ENCODE assay signal across 17 cellular contexts in the genomic region with DNA sequence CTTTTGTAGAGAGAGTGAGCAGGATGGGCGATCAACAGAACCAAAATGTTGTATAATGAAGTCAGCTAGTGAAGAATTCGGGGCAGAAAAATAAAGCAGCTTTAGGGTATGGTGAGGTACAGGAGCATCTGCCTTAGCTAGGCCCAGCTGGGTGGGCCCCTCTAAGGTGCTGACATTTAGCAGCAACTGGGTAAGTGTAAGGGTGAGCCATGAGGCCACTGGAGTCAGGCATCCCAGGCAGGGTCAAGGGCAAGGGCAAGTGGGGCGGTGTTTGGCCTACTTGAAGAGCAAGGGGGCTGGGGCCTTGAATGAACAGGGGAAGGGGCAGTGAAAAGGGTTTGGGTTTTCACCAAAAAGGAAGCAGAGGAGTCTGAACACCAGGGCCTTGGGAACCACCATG.
A peak's percentile ranks its signal among the peaks of the same experiment; 100 is the strongest.
DNase-seq lines count a peak whose midpoint lies in the region; TF ChIP-seq lines count a peak whose summit lies in the region.
"Had no signal": no experiment of that assay in that cellular context is flagged by ENCODE, and none has a peak within 500 bp of the region (broad histone marks: within the 10 kb centered on the region; RNA-seq: fewer than 3 reads in every experiment).

No MANE protein-coding gene starts in this region.

- no peaks in the 10 kb centered on the region for H3K79me2 ChIP-seq in PC-9 (ENCODE audit: low read depth)

- H3K23ac ChIP-seq in neuronal stem cell (ENCODE audit: low read depth, low read length, poor library complexity) = no peak overlapping the region

- no peaks in the 10 kb centered on the region for H3K9me2 ChIP-seq in PC-9 (ENCODE audit: insufficient read depth)

- H4K91ac ChIP-seq in neuronal stem cell (ENCODE audit: low read depth, low read length, poor library complexity) = no peak overlapping the region

- H3K79me1 ChIP-seq in neuronal stem cell (ENCODE audit: low read depth, low read length) = peaks cover 2% of the 10 kb centered on the region

- WGBS in neuronal stem cell (ENCODE audit: extremely low coverage in 2 of 2, insufficient read length in 2 of 2, insufficient replicate concordance in 1 of 2), 2 donors = no CpG with 5 or more reads among the region's 3 CpGs

- H3K9me3 ChIP-seq in neuronal stem cell (replicated peaks in 1 of 2; ENCODE audit: control insufficient read depth in 2 of 2, insufficient read depth in 1 of 2, low read depth in 1 of 2, low read length in 2 of 2) (no peaks in the 10 kb centered on the region), PC-9 (ENCODE audit: insufficient read depth, low read depth) (no peaks in the 10 kb centered on the region)
- H3K9me3 ChIP-seq: A549; BLaER1 treated with 17β-estradiol and CSF1 and Interleukin-3, amounts not matched to agents 10 nM and 100 nM; Caco-2 had no signal

- peak; percentile 37 for DNase-seq in activated CD4-positive, alpha-beta T cell treated with anti-CD3 and anti-CD28 coated beads, Interleukin-2, amount 10 ng/mL, durations not matched to agents 24 days and 14 days
- no peak for DNase-seq in activated CD4-positive, alpha-beta T cell treated with anti-CD3 and anti-CD28 coated beads, Interleukin-2, amount 50 U/mL, for 1 hour
- DNase-seq in ecto neural progenitor cell (ENCODE audit: low spot score) (peak; percentile 16), neuronal stem cell (ENCODE audit: low spot score) (no peak), PC-9 (no peak)
- DNase-seq: AML-193; Caco-2; Calu3; CD4-positive, alpha-beta T cell; CD8-positive, alpha-beta T cell; DMS79 treated with DMSO at 0.1 percent for 48 hours; GF-D8 had no signal

- no TSS peak for BruUV-seq in PC-9 (replicated peaks; lab: Mats Ljungman, UMichigan)

- H3K18ac ChIP-seq in neuronal stem cell (ENCODE audit: low read length) = peak overlapping the region; percentile 23

- H3K27ac Mint-ChIP-seq in activated CD4-positive, alpha-beta T cell treated with anti-CD3 and anti-CD28 coated beads, Interleukin-2, amount 10 ng/mL, durations not matched to agents 24 days and 14 days = no peak overlapping the region
- H3K27ac Mint-ChIP-seq: B cell; CD4-positive, alpha-beta T cell; CD8-positive, alpha-beta T cell had no signal

- no peaks in the 10 kb centered on the region for H3K27me3 Mint-ChIP-seq in activated CD4-positive, alpha-beta T cell treated with anti-CD3 and anti-CD28 coated beads, Interleukin-2, amount 10 ng/mL, durations not matched to agents 24 days and 14 days
- H3K27me3 Mint-ChIP-seq: B cell; CD4-positive, alpha-beta T cell had no signal

- no peaks in the 10 kb centered on the region for H3K9me3 Mint-ChIP-seq in activated CD4-positive, alpha-beta T cell treated with anti-CD3 and anti-CD28 coated beads, Interleukin-2, amount 10 ng/mL, durations not matched to agents 24 days and 14 days
- H3K9me3 Mint-ChIP-seq: CD4-positive, alpha-beta T cell; CD8-positive, alpha-beta T cell had no signal

- H3K4me3 ChIP-seq in neuronal stem cell (ENCODE audit: low read length in 2 of 2) = no peak overlapping the region
- H3K4me3 ChIP-seq in PC-9 = no peak overlapping the region
- H3K4me3 ChIP-seq: A549; BLaER1 treated with 17β-estradiol and CSF1 and Interleukin-3, amounts not matched to agents 10 nM and 100 nM had no signal

- H3K4me2 ChIP-seq in neuronal stem cell (ENCODE audit: insufficient read depth, low read length, poor library complexity, severe bottlenecking) = no peak overlapping the region
- no peak overlapping the region for H3K4me2 ChIP-seq in PC-9
- H3K4me2 ChIP-seq: A549; BLaER1 treated with 17β-estradiol and CSF1 and Interleukin-3, amounts not matched to agents 10 nM and 100 nM had no signal

- no peaks in the 10 kb centered on the region for H3K4me1 Mint-ChIP-seq in activated CD4-positive, alpha-beta T cell treated with anti-CD3 and anti-CD28 coated beads, Interleukin-2, amount 10 ng/mL, durations not matched to agents 24 days and 14 days
- H3K4me1 Mint-ChIP-seq: B cell had no signal

- CTCF ChIA-PET in PC-9 (lab: Charles Lee) = no interaction called here

- H3K14ac ChIP-seq in neuronal stem cell (ENCODE audit: low read length) = no peak overlapping the region

- POLR2A ChIA-PET in PC-9 (lab: Charles Lee; ENCODE audit: unreplicated experiment) = no interaction called here

- H3K36me3 Mint-ChIP-seq in activated CD4-positive, alpha-beta T cell treated with anti-CD3 and anti-CD28 coated beads, Interleukin-2, amount 10 ng/mL, durations not matched to agents 24 days and 14 days (ENCODE audit: low read depth) = no peaks in the 10 kb centered on the region
- H3K36me3 Mint-ChIP-seq: CD8-positive, alpha-beta T cell had no signal

- H3K27me3 ChIP-seq in neuronal stem cell (ENCODE audit: control insufficient read depth in 3 of 3, insufficient read depth in 3 of 3, low read depth in 1 of 3, low read length in 3 of 3) (no peaks in the 10 kb centered on the region), PC-9 (ENCODE audit: insufficient read depth, low read depth) (no peaks in the 10 kb centered on the region)
- H3K27me3 ChIP-seq: BLaER1 treated with 17β-estradiol and CSF1 and Interleukin-3, amounts not matched to agents 10 nM and 100 nM had no signal

- no peak overlapping the region for H2BK12ac ChIP-seq in neuronal stem cell (ENCODE audit: low read length)

- no peak overlapping the region for H3K4ac ChIP-seq in neuronal stem cell (ENCODE audit: low read length)

- no peak overlapping the region for H4K8ac ChIP-seq in neuronal stem cell (ENCODE audit: low read depth, low read length)

- no peak overlapping the region for H2AK5ac ChIP-seq in neuronal stem cell (ENCODE audit: low read depth, low read length)

- H3K4me3 Mint-ChIP-seq in activated CD4-positive, alpha-beta T cell treated with anti-CD3 and anti-CD28 coated beads, Interleukin-2, amount 10 ng/mL, durations not matched to agents 24 days and 14 days = no peak overlapping the region
- H3K4me3 Mint-ChIP-seq: B cell; CD4-positive, alpha-beta T cell; CD8-positive, alpha-beta T cell had no signal

- H3K36me3 ChIP-seq in neuronal stem cell (replicated peaks in 1 of 2; ENCODE audit: control insufficient read depth in 2 of 2, insufficient read depth in 2 of 2, low read length in 2 of 2) = no peaks in the 10 kb centered on the region
- H3K36me3 ChIP-seq in PC-9 (ENCODE audit: low read depth) = no peaks in the 10 kb centered on the region
- H3K36me3 ChIP-seq: BLaER1 treated with 17β-estradiol and CSF1 and Interleukin-3, amounts not matched to agents 10 nM and 100 nM had no signal

- no peak overlapping the region for H2BK120ac ChIP-seq in neuronal stem cell (ENCODE audit: low read depth, low read length)

- no peak for TF ChIP-seq CTCF in PC-9 (conservative IDR thresholded peaks at IDR 0.05)

- no peak overlapping the region for H2BK5ac ChIP-seq in neuronal stem cell (ENCODE audit: low read length)

- intact Hi-C loops in activated CD4-positive, alpha-beta T cell treated with anti-CD3 and anti-CD28 coated beads, Interleukin-2, amount 10 ng/mL, durations not matched to agents 24 days and 14 days (cut with micrococcal nuclease) = no loop called here
- intact Hi-C loops in PC-9 (cut with micrococcal nuclease; ENCODE audit: unreplicated experiment) = no loop called here

- H3K27ac ChIP-seq in neuronal stem cell (replicated peaks; ENCODE audit: low read length) (no peak overlapping the region), PC-9 (no peak overlapping the region)
- H3K27ac ChIP-seq: 22Rv1; A549; BLaER1 treated with 17β-estradiol and CSF1 and Interleukin-3, amounts not matched to agents 10 nM and 100 nM; C4-2B had no signal

- H3K4me1 ChIP-seq in neuronal stem cell (ENCODE audit: control insufficient read depth in 2 of 2, insufficient read depth in 1 of 2, low read depth in 1 of 2, low read length in 2 of 2) = peaks cover 0 to 1% of the 10 kb centered on the region in 2 donors
- no peaks in the 10 kb centered on the region for H3K4me1 ChIP-seq in PC-9 (replicated peaks; ENCODE audit: insufficient read depth)
- H3K4me1 ChIP-seq: A549; BLaER1 treated with 17β-estradiol and CSF1 and Interleukin-3, amounts not matched to agents 10 nM and 100 nM; Caco-2 had no signal

- H4K20me1 ChIP-seq in PC-9 (ENCODE audit: insufficient read depth) = no peaks in the 10 kb centered on the region
- H4K20me1 ChIP-seq: BLaER1 treated with 17β-estradiol and CSF1 and Interleukin-3, amounts not matched to agents 10 nM and 100 nM had no signal

- no peak overlapping the region for H3K9ac ChIP-seq in neuronal stem cell (ENCODE audit: low read depth, low read length, poor library complexity)
- H3K9ac ChIP-seq: BLaER1 treated with 17β-estradiol and CSF1 and Interleukin-3, amounts not matched to agents 10 nM and 100 nM had no signal

- H3F3A ChIP-seq in PC-9 (ENCODE audit: insufficient read depth, low read depth) = no peaks in the 10 kb centered on the region

- no peak overlapping the region for H2AFZ ChIP-seq in neuronal stem cell (ENCODE audit: low read length)
- H2AFZ ChIP-seq in PC-9 = no peak overlapping the region

- H2BK15ac ChIP-seq in neuronal stem cell (ENCODE audit: low read length) = no peak overlapping the region

Comparison
In these comparisons a context has a peak if more than half of its experiments do, and no peak if none do; other contexts are left out.
1. DNase-seq: peak in activated CD4-positive, alpha-beta T cell treated with anti-CD3 and anti-CD28 coated beads, Interleukin-2, amount 10 ng/mL, durations not matched to agents 24 days and 14 days (single experiment) and ecto neural progenitor cell (single experiment); none in activated CD4-positive, alpha-beta T cell treated with anti-CD3 and anti-CD28 coated beads, Interleukin-2, amount 50 U/mL, for 1 hour (single experiment), neuronal stem cell (single experiment) and PC-9 (0 of 2).